Comparison of ENCODE assay signal across 1 cellular context in the genomic region with DNA sequence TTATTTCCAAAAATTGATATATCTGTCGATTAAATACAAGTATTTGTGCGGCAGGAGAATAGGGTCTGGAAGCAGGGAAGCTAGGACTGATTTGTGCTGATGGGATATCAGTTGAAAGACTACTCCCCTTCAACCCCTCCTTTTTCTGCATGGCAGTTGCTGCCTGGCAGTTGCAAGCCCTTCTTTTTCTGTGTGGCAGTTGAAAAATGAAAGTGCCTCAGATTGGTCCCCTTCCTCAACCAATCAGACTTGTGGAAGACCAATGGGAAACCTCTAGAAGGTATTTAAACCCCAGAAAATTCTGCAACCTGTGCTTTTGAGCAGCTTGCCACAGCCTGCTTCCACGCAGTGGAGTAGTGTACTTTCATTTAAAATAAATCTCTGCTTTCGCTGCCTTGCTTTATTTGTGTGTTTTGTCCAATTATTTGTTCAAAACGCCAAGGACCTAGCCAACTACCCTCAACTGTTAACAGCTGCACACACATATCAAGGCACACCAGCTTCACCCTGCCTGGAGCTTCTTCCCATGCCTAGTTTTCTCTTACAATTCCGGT.
TF ChIP-seq lines count a peak whose summit lies in the region.

No MANE protein-coding gene starts in this region.

TF ChIP-seq in A549, 52 proteins besides CTCF, POLR2A, EP300 and RAD21 (continued from another document):
- TF ChIP-seq, protein P1, sequence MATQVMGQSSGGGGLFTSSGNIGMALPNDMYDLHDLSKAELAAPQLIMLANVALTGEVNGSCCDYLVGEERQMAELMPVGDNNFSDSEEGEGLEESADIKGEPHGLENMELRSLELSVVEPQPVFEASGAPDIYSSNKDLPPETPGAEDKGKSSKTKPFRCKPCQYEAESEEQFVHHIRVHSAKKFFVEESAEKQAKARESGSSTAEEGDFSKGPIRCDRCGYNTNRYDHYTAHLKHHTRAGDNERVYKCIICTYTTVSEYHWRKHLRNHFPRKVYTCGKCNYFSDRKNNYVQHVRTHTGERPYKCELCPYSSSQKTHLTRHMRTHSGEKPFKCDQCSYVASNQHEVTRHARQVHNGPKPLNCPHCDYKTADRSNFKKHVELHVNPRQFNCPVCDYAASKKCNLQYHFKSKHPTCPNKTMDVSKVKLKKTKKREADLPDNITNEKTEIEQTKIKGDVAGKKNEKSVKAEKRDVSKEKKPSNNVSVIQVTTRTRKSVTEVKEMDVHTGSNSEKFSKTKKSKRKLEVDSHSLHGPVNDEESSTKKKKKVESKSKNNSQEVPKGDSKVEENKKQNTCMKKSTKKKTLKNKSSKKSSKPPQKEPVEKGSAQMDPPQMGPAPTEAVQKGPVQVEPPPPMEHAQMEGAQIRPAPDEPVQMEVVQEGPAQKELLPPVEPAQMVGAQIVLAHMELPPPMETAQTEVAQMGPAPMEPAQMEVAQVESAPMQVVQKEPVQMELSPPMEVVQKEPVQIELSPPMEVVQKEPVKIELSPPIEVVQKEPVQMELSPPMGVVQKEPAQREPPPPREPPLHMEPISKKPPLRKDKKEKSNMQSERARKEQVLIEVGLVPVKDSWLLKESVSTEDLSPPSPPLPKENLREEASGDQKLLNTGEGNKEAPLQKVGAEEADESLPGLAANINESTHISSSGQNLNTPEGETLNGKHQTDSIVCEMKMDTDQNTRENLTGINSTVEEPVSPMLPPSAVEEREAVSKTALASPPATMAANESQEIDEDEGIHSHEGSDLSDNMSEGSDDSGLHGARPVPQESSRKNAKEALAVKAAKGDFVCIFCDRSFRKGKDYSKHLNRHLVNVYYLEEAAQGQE (IDR thresholded peaks at IDR 0.05) = no peak
